8 cellular contexts compared by ENCODE assay signal in the genomic region with DNA sequence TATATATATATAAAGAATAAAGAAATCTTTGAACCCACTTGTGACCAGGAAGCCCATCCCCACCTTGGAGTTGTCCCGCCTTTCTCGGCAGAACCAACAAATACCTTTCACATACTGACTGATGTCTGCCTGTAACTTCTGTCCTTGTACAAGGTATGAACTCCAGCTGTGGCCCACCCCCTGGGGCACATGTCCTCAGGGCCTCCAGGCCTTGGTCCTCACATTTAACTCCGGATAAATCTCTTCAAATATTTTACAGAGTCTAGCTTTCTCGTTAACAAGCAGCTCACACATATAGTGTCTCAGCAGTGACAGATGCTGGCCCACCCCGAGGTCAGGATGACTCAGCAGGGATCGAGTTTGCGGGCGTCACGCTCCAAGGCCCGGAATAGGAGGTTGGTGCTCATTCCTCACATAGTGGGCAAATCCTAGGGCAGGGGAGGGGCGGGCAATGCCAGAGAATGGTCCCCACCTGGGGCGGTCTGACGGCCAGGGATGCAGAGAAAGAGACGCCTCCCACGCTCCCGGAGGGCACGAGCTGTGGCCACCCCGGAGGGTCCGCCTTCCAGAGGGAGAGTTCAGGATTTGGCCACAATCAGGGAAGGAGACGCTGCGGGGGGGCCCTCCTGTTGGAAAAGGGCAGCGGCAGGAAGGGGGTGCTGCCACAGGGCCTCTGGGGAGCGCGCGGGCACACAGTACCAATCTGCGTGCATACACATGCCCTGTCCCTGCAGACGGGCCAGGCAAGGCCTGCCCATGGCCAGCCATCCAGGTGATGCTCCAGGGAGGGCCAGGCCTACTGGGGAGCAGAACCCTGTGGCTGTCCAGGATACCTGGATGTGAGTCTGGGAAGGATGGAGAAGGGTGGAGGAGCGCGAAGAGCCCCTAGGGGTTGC.
A peak's percentile ranks its signal among the peaks of the same experiment; 100 is the strongest.
DNase-seq lines count a peak whose midpoint lies in the region; ATAC-seq and TF ChIP-seq lines count a peak whose summit lies in the region.
"Not testable (repeated sequence)": the region's sequence is repeated elsewhere in the genome, so short reads cannot be mapped to it uniquely, and the experiment has no call there.

No MANE protein-coding gene starts in this region.

- peaks cover 39% of the 10 kb centered on the region for H3K36me3 Mint-ChIP-seq in CD8-positive, alpha-beta T cell
- not testable (repeated sequence) for H3K36me3 Mint-ChIP-seq in neural crest cell (ENCODE audit: low read depth)

- not testable (repeated sequence) for H3K27ac ChIP-seq in CD8-positive, alpha-beta T cell (ENCODE audit: low read depth, low read length)
- peak overlapping the region; percentile 37 for H3K27ac ChIP-seq in subcutaneous abdominal adipose tissue (ENCODE audit: low read depth, low read length)

- DNase-seq in CD8-positive, alpha-beta T cell, result peak in 1 of 7 experiments; percentile 45
- DNase-seq in LHCN-M2 (ENCODE audit: low read depth) (peak; percentile 86), T1000 (lab: John Stamatoyannopoulos, UW) (peak; percentile 87), adipocyte (ENCODE audit: low read depth) (peak; percentile 71), epithelial cell of esophagus (ENCODE audit: low read depth) (peak; percentile 62), iris pigment epithelial cell (ENCODE audit: low read depth) (peak; percentile 61)
- not testable (repeated sequence) for DNase-seq in neural crest cell (ENCODE audit: low read depth, low spot score)

- POLR2A ChIA-PET in CD8-positive, alpha-beta T cell (lab: Charles Lee), result not testable (repeated sequence)

- H3K27ac Mint-ChIP-seq in CD8-positive, alpha-beta T cell, result peak overlapping the region; percentile 64
- peak overlapping the region; percentile 96 for H3K27ac Mint-ChIP-seq in neural crest cell (ENCODE audit: unreplicated experiment)

- H3K4me1 Mint-ChIP-seq in CD8-positive, alpha-beta T cell (ENCODE audit: low read depth), result peaks cover 70% of the 10 kb centered on the region
- H3K4me1 Mint-ChIP-seq in neural crest cell, result peaks cover 74% of the 10 kb centered on the region

- not testable (repeated sequence) for H3K4me3 ChIP-seq in CD8-positive, alpha-beta T cell (ENCODE audit: low read depth, low read length); adipocyte (ENCODE audit: low read length); epithelial cell of esophagus (ENCODE audit: low read length); subcutaneous abdominal adipose tissue (ENCODE audit: low read depth in 1 of 5, low read length in 5 of 5)

- CTCF ChIA-PET in CD8-positive, alpha-beta T cell (lab: Charles Lee), result not testable (repeated sequence)

- ATAC-seq in CD8-positive, alpha-beta T cell, result not testable (repeated sequence)

- not testable (repeated sequence) for TF ChIP-seq CTCF in CD8-positive, alpha-beta T cell (IDR thresholded peaks at IDR 0.05); epithelial cell of esophagus (IDR thresholded peaks at IDR 0.05; ENCODE audit: insufficient read depth, low read depth, low read length, missing control alignments); neural crest cell (conservative IDR thresholded peaks at IDR 0.05)

- not testable (repeated sequence) for H3K9me3 ChIP-seq in CD8-positive, alpha-beta T cell (ENCODE audit: low read length); adipocyte (ENCODE audit: control insufficient read depth, low read length); subcutaneous abdominal adipose tissue (ENCODE audit: control insufficient read depth in 5 of 5, low read length in 5 of 5)

- intact Hi-C loops in CD8-positive, alpha-beta T cell (cut with DNase I, micrococcal nuclease), result not testable (repeated sequence)

- not testable (repeated sequence) for H3K9me3 Mint-ChIP-seq in CD8-positive, alpha-beta T cell; neural crest cell

- not testable (repeated sequence) for H3K27me3 Mint-ChIP-seq in CD8-positive, alpha-beta T cell (ENCODE audit: low read depth); neural crest cell (ENCODE audit: low read depth)

- H3K36me3 ChIP-seq in CD8-positive, alpha-beta T cell (ENCODE audit: insufficient read depth, low read length); adipocyte (ENCODE audit: control insufficient read depth, insufficient read depth, low read length, severe bottlenecking); subcutaneous abdominal adipose tissue (ENCODE audit: control insufficient read depth in 5 of 5, insufficient read depth in 5 of 5, low read length in 5 of 5): not testable (repeated sequence)

- not testable (repeated sequence) for H3K4me3 Mint-ChIP-seq in CD8-positive, alpha-beta T cell
- H3K4me3 Mint-ChIP-seq in neural crest cell, result peak overlapping the region; percentile 64

- H3K27me3 ChIP-seq in CD8-positive, alpha-beta T cell (ENCODE audit: insufficient read depth, low read length); adipocyte (replicated peaks; ENCODE audit: control insufficient read depth, insufficient read depth, low read length); subcutaneous abdominal adipose tissue (ENCODE audit: control insufficient read depth in 5 of 5, insufficient read depth in 4 of 5, low read length in 5 of 5): not testable (repeated sequence)

- H3K9ac ChIP-seq in adipocyte (ENCODE audit: low read length), result peak overlapping the region; percentile 46
- H3K9ac ChIP-seq in subcutaneous abdominal adipose tissue (ENCODE audit: low read length in 5 of 5), result peak overlapping the region in 1 of 5 donors; percentile 25

- H3K4me1 ChIP-seq in CD8-positive, alpha-beta T cell (ENCODE audit: insufficient read depth, low read length), result peaks cover 27% of the 10 kb centered on the region
- peaks cover 69% of the 10 kb centered on the region for H3K4me1 ChIP-seq in adipocyte (ENCODE audit: control insufficient read depth, insufficient read depth, low read length)
- H3K4me1 ChIP-seq in subcutaneous abdominal adipose tissue (ENCODE audit: control insufficient read depth in 5 of 5, insufficient read depth in 5 of 5, low read length in 5 of 5), result peaks cover 8 to 86% (median 75%) of the 10 kb centered on the region in 5 donors
